Comparison of ENCODE assay signal across 8 cellular contexts in genomic region chr9:127918201-127919107, GRCh38. TPM values are rescaled to one million over a fixed set of nuclear protein-coding genes. Genes with fewer than 3 reads are reported as not detected.
DNase-seq lines count a peak whose midpoint lies in the region; ATAC-seq and TF ChIP-seq lines count a peak whose summit lies in the region.

No MANE protein-coding gene starts in this region.

- H3K27ac ChIP-seq in sigmoid colon = peak overlapping the region; percentile 72 to 81 (median 78)

- no peak for DNase-seq in GM10266 (ENCODE audit: extremely low spot score)
- DNase-seq in OCI-M1 (lab: John Stamatoyannopoulos, UW) = peak; percentile 33
- DNase-seq in epithelial cell of esophagus (ENCODE audit: low read depth) = peak; percentile 35
- no peak for DNase-seq in sigmoid colon
- DNase-seq in NCI-H526 treated with DMSO at 0.1 percent for 48 hours (lab: John Stamatoyannopoulos, UW) = no peak
- no peak for DNase-seq in putamen (ENCODE audit: low spot score)
- no peak for DNase-seq in Ammon's horn (ENCODE audit: low spot score)

- no peaks in the 10 kb centered on the region for H3K9me3 ChIP-seq in sigmoid colon

- no peaks in the 10 kb centered on the region for H3K36me3 ChIP-seq in sigmoid colon

- TF ChIP-seq EP300 in sigmoid colon (IDR thresholded peaks at IDR 0.05) = no peak

- no peak for TF ChIP-seq POLR2A in sigmoid colon (IDR thresholded peaks at IDR 0.05)

- H3K27me3 ChIP-seq in sigmoid colon = no peaks in the 10 kb centered on the region

- no peak for ATAC-seq in HG03175 (IDR thresholded peaks at IDR 0.05; ENCODE audit: unreplicated experiment)

- H3K4me3 ChIP-seq in epithelial cell of esophagus (ENCODE audit: low read length) (no peak overlapping the region), sigmoid colon (no peak overlapping the region)

- intact Hi-C loops in sigmoid colon (cut with DNase I) = loop anchor here (2.0 to 5.0 kb wide), 4 partner anchors 41 to 330 kb away; partner anchors contain the start of genes AK1, CDK9 and FPGS

- H3K4me1 ChIP-seq in sigmoid colon = peaks cover 0 to 57% (median 52%) of the 10 kb centered on the region in 4 donors

- TF ChIP-seq CTCF in GM10266 (IDR thresholded peaks at IDR 0.05; ENCODE audit: control insufficient read depth, insufficient read depth, low read depth, missing control alignments) (peak; percentile 38), epithelial cell of esophagus (IDR thresholded peaks at IDR 0.05; ENCODE audit: insufficient read depth, low read depth, low read length, missing control alignments) (peak; percentile 2), sigmoid colon (IDR thresholded peaks at IDR 0.05) (no peak)

- WGBS in sigmoid colon, 2 donors = 76 to 82% methylated on average over 8 of the region's 8 CpGs

RNA-seq across cellular contexts. Expression of gene ST6GALNAC4, which starts 1.6 kb away (rescaled TPM):
- total RNA-seq in sigmoid colon = 10 to 100 TPM; 22.8 to 27.7 (median 25.5) TPM
- polyA plus RNA-seq in sigmoid colon = 10 to 100 TPM; 25.2 to 51.1 (median 37.7) TPM

RNA-seq across cellular contexts. Expression of gene PIP5KL1, which starts 12.1 kb away (rescaled TPM):
- total RNA-seq in sigmoid colon = 1 to 10 TPM in 3 of 4 donors, under 1 TPM in 1; 0.16 to 4.2 (median 2.6) TPM
- 1 to 10 TPM in 1 of 3 donors, under 1 TPM in 1, not detected in 1; 0.70 to 1.8 TPM for polyA plus RNA-seq in sigmoid colon

RNA-seq across cellular contexts. Expression of gene ST6GALNAC6, which starts 19.1 kb away (rescaled TPM):
- total RNA-seq in sigmoid colon = 100 to 1,000 TPM; 107 to 125 (median 114) TPM
- polyA plus RNA-seq in sigmoid colon = 100 to 1,000 TPM in 1 of 3 donors, 10 to 100 TPM in 2; 35.6 to 112 (median 87.1) TPM

RNA-seq across cellular contexts. Expression of gene DPM2, which starts 19.2 kb away (rescaled TPM):
- 10 to 100 TPM in 2 of 4 donors, 1 to 10 TPM in 2; 6.0 to 11.9 (median 9.7) TPM for total RNA-seq in sigmoid colon
- 10 to 100 TPM; 17.3 to 41.9 (median 24.6) TPM for polyA plus RNA-seq in sigmoid colon

RNA-seq across cellular contexts. Expression of gene AK1, which starts 41.0 kb away (rescaled TPM):
- 10 to 100 TPM; 28.8 to 73.2 (median 48.7) TPM for total RNA-seq in sigmoid colon
- 100 to 1,000 TPM in 1 of 3 donors, 10 to 100 TPM in 2; 85.9 to 254 (median 85.9) TPM for polyA plus RNA-seq in sigmoid colon

Comparison
In these comparisons a context has a peak if more than half of its experiments do, and no peak if none do; other contexts are left out.
1. DNase-seq: peak in OCI-M1 (single experiment) and epithelial cell of esophagus (single experiment); none in GM10266 (single experiment), sigmoid colon (single experiment), NCI-H526 treated with DMSO at 0.1 percent for 48 hours (single experiment), putamen (single experiment) and Ammon's horn (single experiment).
2. CTCF ChIP-seq: peak in GM10266 (single experiment) and epithelial cell of esophagus (single experiment); none in sigmoid colon (0 of 4).